Comparison of ENCODE assay signal across 8 cellular contexts in genomic region chr4:56506110-56506705, GRCh38. TPM values are rescaled to one million over a fixed set of nuclear protein-coding genes. Genes with fewer than 3 reads are reported as not detected.
DNase-seq lines count a peak whose midpoint lies in the region; ATAC-seq and TF ChIP-seq lines count a peak whose summit lies in the region.

No MANE protein-coding gene starts in this region.

- no peak for ATAC-seq in GM18868 (IDR thresholded peaks at IDR 0.05; ENCODE audit: unreplicated experiment)

- H3K9me3 Mint-ChIP-seq in HFFc6, result no peaks in the 10 kb centered on the region

- H3K27me3 Mint-ChIP-seq in HFFc6 (ENCODE audit: insufficient read depth), result peaks cover 4% of the 10 kb centered on the region; the same call in 1 of the 2 replicates

- H3K9me3 ChIP-seq in muscle layer of colon (ENCODE audit: low read length), result no peaks in the 10 kb centered on the region

- peaks cover 11% of the 10 kb centered on the region for H3K36me3 ChIP-seq in muscle layer of colon (ENCODE audit: insufficient read depth, low read length)

- peaks cover 21% of the 10 kb centered on the region for H3K4me1 Mint-ChIP-seq in HFFc6 (ENCODE audit: low read depth)

- H3K4me3 Mint-ChIP-seq in HFFc6, result peak overlapping the region; percentile 94

- H3K36me3 Mint-ChIP-seq in HFFc6 (ENCODE audit: low read depth), result 0 out of 2 replicates have a peak, but pooled peaks cover 9% of the 10 kb centered on the region

- peak; percentile 11 for DNase-seq in AG08396 (ENCODE audit: low spot score)
- no peak for DNase-seq in HFFc6
- DNase-seq in coronary artery (ENCODE audit: low spot score), result no peak
- no peak for DNase-seq in glomerular visceral epithelial cell (ENCODE audit: extremely low spot score)
- DNase-seq in NCI-H1694 treated with DMSO at 0.1 percent for 48 hours (lab: John Stamatoyannopoulos, UW), result no peak
- DNase-seq in stimulated activated CD4-positive, alpha-beta T cell treated with anti-CD3 and anti-CD28 coated beads, Interleukin-4, amount 100 ng/mL, for 24 hours, result no peak

- H3K4me3 ChIP-seq in coronary artery (peak overlapping the region; percentile 84), muscle layer of colon (ENCODE audit: low read depth in 1 of 2, low read length in 2 of 2) (peak overlapping the region; percentile 78 to 87)

- H3K4me1 ChIP-seq in muscle layer of colon (ENCODE audit: insufficient read depth, low read length), result peaks cover 9% of the 10 kb centered on the region

- H3K9ac ChIP-seq in muscle layer of colon (ENCODE audit: low read length), result peak overlapping the region; percentile 61

- H3K27ac ChIP-seq in coronary artery (no peak overlapping the region), muscle layer of colon (ENCODE audit: low read depth, low read length) (peak overlapping the region; percentile 38)

- peak overlapping the region; percentile 64; the same call in 1 of the 2 replicates for H3K27ac Mint-ChIP-seq in HFFc6

- no peaks in the 10 kb centered on the region for H3K27me3 ChIP-seq in muscle layer of colon (ENCODE audit: control insufficient read depth in 1 of 2, insufficient read depth in 2 of 2, low read length in 2 of 2)

- TF ChIP-seq CTCF in HFFc6 (IDR thresholded peaks at IDR 0.05), result no peak
- no peak for TF ChIP-seq CTCF in coronary artery (IDR thresholded peaks at IDR 0.05)

RNA-seq across cellular contexts. Expression of gene ARL9, which starts 0.6 kb away (rescaled TPM):
- total RNA-seq in HFFc6 (2021; fragmentation: NEBNext Ultra II Directional; extraction: Animal tissue kit (Norgen Biotek cat#: 25700)), result under 1 TPM in 4 of 6 experiments, not detected in 2; 0.07 to 0.18 (median 0.12) TPM

RNA-seq across cellular contexts. Expression of gene SRP72, which starts 38.8 kb away (rescaled TPM):
- 100 to 1,000 TPM; 152 to 180 (median 166) TPM for total RNA-seq in HFFc6 (2021; fragmentation: NEBNext Ultra II Directional; extraction: Animal tissue kit (Norgen Biotek cat#: 25700))
